Comparison of ENCODE assay signal across 1 cellular context in the genomic region with DNA sequence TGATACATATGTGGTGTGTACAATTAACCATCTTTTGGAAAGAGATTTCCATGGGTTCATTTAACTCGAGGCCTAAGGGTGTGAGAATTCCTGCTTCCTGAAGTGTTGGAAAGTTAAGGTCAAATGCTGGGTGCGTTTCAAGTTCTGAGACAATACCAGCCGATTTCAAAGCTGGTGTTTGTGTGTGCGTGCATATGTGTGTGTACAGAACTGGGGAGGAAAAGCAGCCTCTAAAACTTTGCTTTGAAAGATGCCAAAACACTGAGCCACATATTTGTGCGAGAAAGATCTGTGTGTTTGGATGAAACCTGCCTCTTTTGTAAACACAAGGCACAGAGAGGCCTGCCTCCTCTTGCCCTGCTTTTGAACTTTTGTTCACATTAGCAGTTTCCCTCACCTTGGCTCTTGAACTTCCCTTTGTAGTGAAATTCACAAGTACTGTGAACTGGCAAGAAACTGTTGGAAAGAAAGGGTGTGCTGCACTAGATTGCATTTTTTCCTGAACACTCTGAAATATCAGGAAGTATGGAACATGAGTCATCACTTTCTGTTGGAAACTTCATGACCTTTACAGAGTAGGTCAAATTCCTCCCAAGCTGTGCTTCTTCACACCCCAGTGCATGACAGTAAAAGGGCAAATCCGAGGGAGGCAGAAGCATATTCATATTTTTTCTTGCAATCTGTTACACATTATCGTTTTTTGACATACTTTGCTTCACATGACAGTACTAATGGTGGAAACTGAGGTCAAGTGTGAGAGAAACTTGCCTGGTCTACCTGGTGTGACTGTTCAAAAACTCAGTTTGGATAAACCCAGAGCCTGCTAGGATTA.
TF ChIP-seq lines count a peak whose summit lies in the region.

No MANE protein-coding gene starts in this region.

TF ChIP-seq in HepG2, 621 proteins besides CTCF, POLR2A, EP300 and RAD21 (continued from another document and continues in another):
- no peak for TF ChIP-seq ZBTB46 (CRISPR knock-in tag; IDR thresholded peaks at IDR 0.05; ENCODE audit: borderline replicate concordance)
- peak; percentile 86 for TF ChIP-seq ZBTB34 (CRISPR knock-in tag; IDR thresholded peaks at IDR 0.05)
- no peak for TF ChIP-seq ZNF333 (CRISPR knock-in tag; IDR thresholded peaks at IDR 0.05; ENCODE audit: borderline replicate concordance)
- TF ChIP-seq ZNF629 (CRISPR knock-in tag; conservative IDR thresholded peaks at IDR 0.05) = no peak; the same call in 1 of the 2 replicates
- no peak; the same call in 1 of the 2 replicates for TF ChIP-seq KLF6 (CRISPR knock-in tag; IDR thresholded peaks at IDR 0.05)
- TF ChIP-seq ZNF746 (CRISPR knock-in tag; IDR thresholded peaks at IDR 0.05) = no peak
- TF ChIP-seq, protein P1, sequence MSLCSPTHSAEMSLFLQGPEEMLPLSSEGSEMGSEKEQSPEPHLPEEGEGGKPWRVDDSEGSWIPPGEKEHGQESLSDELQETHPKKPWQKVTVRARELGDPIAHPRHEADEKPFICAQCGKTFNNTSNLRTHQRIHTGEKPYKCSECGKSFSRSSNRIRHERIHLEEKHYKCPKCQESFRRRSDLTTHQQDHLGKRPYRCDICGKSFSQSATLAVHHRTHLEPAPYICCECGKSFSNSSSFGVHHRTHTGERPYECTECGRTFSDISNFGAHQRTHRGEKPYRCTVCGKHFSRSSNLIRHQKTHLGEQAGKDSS (CRISPR knock-in tag; IDR thresholded peaks at IDR 0.05; ENCODE audit: borderline replicate concordance, low read depth) = peak; percentile 96; the same call in 1 of the 2 replicates
- TF ChIP-seq KDM4B (CRISPR knock-in tag; IDR thresholded peaks at IDR 0.05) = 0 out of 2 replicates have a peak, but pooled peaks have one; percentile 60
- no peak for TF ChIP-seq SRY (CRISPR knock-in tag; IDR thresholded peaks at IDR 0.05)
- TF ChIP-seq KDM6A (CRISPR knock-in tag; IDR thresholded peaks at IDR 0.05; ENCODE audit: low read depth) = peak; percentile 83
- TF ChIP-seq, protein P2, sequence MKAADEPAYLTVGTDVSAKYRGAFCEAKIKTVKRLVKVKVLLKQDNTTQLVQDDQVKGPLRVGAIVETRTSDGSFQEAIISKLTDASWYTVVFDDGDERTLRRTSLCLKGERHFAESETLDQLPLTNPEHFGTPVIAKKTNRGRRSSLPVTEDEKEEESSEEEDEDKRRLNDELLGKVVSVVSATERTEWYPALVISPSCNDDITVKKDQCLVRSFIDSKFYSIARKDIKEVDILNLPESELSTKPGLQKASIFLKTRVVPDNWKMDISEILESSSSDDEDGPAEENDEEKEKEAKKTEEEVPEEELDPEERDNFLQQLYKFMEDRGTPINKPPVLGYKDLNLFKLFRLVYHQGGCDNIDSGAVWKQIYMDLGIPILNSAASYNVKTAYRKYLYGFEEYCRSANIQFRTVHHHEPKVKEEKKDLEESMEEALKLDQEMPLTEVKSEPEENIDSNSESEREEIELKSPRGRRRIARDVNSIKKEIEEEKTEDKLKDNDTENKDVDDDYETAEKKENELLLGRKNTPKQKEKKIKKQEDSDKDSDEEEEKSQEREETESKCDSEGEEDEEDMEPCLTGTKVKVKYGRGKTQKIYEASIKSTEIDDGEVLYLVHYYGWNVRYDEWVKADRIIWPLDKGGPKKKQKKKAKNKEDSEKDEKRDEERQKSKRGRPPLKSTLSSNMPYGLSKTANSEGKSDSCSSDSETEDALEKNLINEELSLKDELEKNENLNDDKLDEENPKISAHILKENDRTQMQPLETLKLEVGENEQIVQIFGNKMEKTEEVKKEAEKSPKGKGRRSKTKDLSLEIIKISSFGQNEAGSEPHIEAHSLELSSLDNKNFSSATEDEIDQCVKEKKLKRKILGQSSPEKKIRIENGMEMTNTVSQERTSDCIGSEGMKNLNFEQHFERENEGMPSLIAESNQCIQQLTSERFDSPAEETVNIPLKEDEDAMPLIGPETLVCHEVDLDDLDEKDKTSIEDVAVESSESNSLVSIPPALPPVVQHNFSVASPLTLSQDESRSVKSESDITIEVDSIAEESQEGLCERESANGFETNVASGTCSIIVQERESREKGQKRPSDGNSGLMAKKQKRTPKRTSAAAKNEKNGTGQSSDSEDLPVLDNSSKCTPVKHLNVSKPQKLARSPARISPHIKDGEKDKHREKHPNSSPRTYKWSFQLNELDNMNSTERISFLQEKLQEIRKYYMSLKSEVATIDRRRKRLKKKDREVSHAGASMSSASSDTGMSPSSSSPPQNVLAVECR (CRISPR knock-in tag; IDR thresholded peaks at IDR 0.05; ENCODE audit: borderline replicate concordance) = peak; percentile 78; the same call in 1 of the 2 replicates
- no peak for TF ChIP-seq ZNF30 (CRISPR knock-in tag; IDR thresholded peaks at IDR 0.05)
- TF ChIP-seq PHF21A (CRISPR knock-in tag; IDR thresholded peaks at IDR 0.05) = peak; percentile 97
- TF ChIP-seq ZNF329 (CRISPR knock-in tag; IDR thresholded peaks at IDR 0.05; ENCODE audit: low read depth) = no peak
- TF ChIP-seq AGO1 (IDR thresholded peaks at IDR 0.05; ENCODE audit: low read depth, low read length, poor library complexity, severe bottlenecking) = no peak
- peak; percentile 92 for TF ChIP-seq ZFP36L1 (CRISPR knock-in tag; IDR thresholded peaks at IDR 0.05)
- no peak for TF ChIP-seq CCAR2 (optimal IDR thresholded peaks at IDR 0.05; ENCODE audit: low read depth, low read length)
- peak; percentile 93 for TF ChIP-seq ZMYM2 (CRISPR knock-in tag; IDR thresholded peaks at IDR 0.05)
- TF ChIP-seq ZUFSP (CRISPR knock-in tag; IDR thresholded peaks at IDR 0.05; ENCODE audit: borderline replicate concordance) = no peak
- peak; percentile 78 for TF ChIP-seq ZNF766 (CRISPR knock-in tag; IDR thresholded peaks at IDR 0.05; ENCODE audit: borderline replicate concordance)
- TF ChIP-seq SP140L (CRISPR knock-in tag; IDR thresholded peaks at IDR 0.05; ENCODE audit: borderline replicate concordance) = no peak
- peak; percentile 84; the same call in 1 of the 2 replicates for TF ChIP-seq ZNF619 (CRISPR knock-in tag; IDR thresholded peaks at IDR 0.05)
- no peak for TF ChIP-seq ZNF615 (CRISPR knock-in tag; IDR thresholded peaks at IDR 0.05; ENCODE audit: borderline replicate concordance)
- TF ChIP-seq PAXIP1 (CRISPR knock-in tag; conservative IDR thresholded peaks at IDR 0.05) = peak; percentile 99
- TF ChIP-seq KDM1A (CRISPR knock-in tag; IDR thresholded peaks at IDR 0.05) = peak; percentile 60
- no peak for TF ChIP-seq ZNF580 (CRISPR knock-in tag; IDR thresholded peaks at IDR 0.05; ENCODE audit: borderline replicate concordance, low read depth)
- no peak for TF ChIP-seq HCFC1 (IDR thresholded peaks at IDR 0.05; ENCODE audit: low read depth, low read length)
- peak; percentile 86 for TF ChIP-seq ZNF543 (CRISPR knock-in tag; IDR thresholded peaks at IDR 0.05)
- TF ChIP-seq, protein P3, sequence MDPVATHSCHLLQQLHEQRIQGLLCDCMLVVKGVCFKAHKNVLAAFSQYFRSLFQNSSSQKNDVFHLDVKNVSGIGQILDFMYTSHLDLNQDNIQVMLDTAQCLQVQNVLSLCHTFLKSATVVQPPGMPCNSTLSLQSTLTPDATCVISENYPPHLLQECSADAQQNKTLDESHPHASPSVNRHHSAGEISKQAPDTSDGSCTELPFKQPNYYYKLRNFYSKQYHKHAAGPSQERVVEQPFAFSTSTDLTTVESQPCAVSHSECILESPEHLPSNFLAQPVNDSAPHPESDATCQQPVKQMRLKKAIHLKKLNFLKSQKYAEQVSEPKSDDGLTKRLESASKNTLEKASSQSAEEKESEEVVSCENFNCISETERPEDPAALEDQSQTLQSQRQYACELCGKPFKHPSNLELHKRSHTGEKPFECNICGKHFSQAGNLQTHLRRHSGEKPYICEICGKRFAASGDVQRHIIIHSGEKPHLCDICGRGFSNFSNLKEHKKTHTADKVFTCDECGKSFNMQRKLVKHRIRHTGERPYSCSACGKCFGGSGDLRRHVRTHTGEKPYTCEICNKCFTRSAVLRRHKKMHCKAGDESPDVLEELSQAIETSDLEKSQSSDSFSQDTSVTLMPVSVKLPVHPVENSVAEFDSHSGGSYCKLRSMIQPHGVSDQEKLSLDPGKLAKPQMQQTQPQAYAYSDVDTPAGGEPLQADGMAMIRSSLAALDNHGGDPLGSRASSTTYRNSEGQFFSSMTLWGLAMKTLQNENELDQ (CRISPR knock-in tag; IDR thresholded peaks at IDR 0.05; ENCODE audit: borderline replicate concordance) = no peak
- TF ChIP-seq ZSCAN22 (CRISPR knock-in tag; IDR thresholded peaks at IDR 0.05) = 0 out of 2 replicates have a peak, but pooled peaks have one; percentile 77
- peak; percentile 86 for TF ChIP-seq ARNT2 (CRISPR knock-in tag; IDR thresholded peaks at IDR 0.05; ENCODE audit: low read depth)
- TF ChIP-seq, protein P4, sequence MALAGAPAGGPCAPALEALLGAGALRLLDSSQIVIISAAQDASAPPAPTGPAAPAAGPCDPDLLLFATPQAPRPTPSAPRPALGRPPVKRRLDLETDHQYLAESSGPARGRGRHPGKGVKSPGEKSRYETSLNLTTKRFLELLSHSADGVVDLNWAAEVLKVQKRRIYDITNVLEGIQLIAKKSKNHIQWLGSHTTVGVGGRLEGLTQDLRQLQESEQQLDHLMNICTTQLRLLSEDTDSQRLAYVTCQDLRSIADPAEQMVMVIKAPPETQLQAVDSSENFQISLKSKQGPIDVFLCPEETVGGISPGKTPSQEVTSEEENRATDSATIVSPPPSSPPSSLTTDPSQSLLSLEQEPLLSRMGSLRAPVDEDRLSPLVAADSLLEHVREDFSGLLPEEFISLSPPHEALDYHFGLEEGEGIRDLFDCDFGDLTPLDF (CRISPR knock-in tag; IDR thresholded peaks at IDR 0.05) = peak; percentile 24; the same call in 1 of the 2 replicates
- no peak; the same call in 1 of the 2 replicates for TF ChIP-seq RFXANK (CRISPR knock-in tag; IDR thresholded peaks at IDR 0.05)
- TF ChIP-seq FOXC1 (CRISPR knock-in tag; IDR thresholded peaks at IDR 0.05; ENCODE audit: borderline replicate concordance) = no peak
- TF ChIP-seq ARID2 (CRISPR knock-in tag; IDR thresholded peaks at IDR 0.05; ENCODE audit: borderline replicate concordance) = peak; percentile 96
- TF ChIP-seq ZNF75D (CRISPR knock-in tag; IDR thresholded peaks at IDR 0.05; ENCODE audit: borderline replicate concordance) = no peak
- TF ChIP-seq RELA (CRISPR knock-in tag; IDR thresholded peaks at IDR 0.05) = peak; percentile 84; the same call in 1 of the 2 replicates
- TF ChIP-seq ZNF781 (CRISPR knock-in tag; IDR thresholded peaks at IDR 0.05; ENCODE audit: borderline replicate concordance, not compliant biosample characterization) = peak; percentile 95
- TF ChIP-seq MAFK (conservative IDR thresholded peaks at IDR 0.05 in 1 of 2, IDR thresholded peaks at IDR 0.05 in 1 of 2; ENCODE audit: low read length in 2 of 2) = peak; percentile 99 to 100
- TF ChIP-seq MIXL1 (CRISPR knock-in tag; IDR thresholded peaks at IDR 0.05) = peak; percentile 86
- TF ChIP-seq ZNF20 (CRISPR knock-in tag; IDR thresholded peaks at IDR 0.05) = no peak
